8 cellular contexts compared by ENCODE assay signal in the genomic region with DNA sequence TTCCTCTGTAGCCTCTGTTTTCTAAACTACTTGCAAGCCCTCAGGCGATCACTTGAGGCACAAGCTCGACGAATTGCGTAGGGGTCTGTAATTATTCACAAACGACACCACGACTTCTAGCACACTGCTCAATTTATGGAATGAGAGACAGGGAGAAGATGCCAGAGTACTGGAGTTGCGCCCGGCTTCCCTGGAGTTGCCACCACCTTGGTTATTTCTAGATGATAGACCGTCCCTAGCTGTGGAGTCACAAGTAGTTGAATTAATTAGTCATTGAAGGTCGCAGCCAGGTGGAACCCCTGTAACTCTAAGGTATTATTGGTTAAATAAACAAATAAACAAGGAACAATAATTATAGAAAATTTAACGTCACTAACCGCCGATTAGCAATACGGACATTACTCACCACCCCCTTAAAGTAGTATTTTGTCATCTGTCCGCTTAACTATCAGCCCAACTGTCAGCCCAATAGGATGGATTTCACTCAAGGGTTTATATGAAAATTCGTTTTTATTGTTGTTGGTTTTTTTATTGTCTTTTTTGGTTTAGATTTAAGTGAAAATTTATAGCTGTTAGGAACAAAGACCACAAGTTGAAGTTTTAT. TPM values are rescaled to one million over a fixed set of nuclear protein-coding genes. Genes with fewer than 3 reads are reported as not detected.
DNase-seq lines count a peak whose midpoint lies in the region; ATAC-seq and TF ChIP-seq lines count a peak whose summit lies in the region.

No MANE protein-coding gene starts in this region.

- POLR2A ChIA-PET in activated naive CD8-positive, alpha-beta T cell treated with anti-CD3 and anti-CD28 coated beads, Interleukin-2, amount 10 ng/mL, durations not matched to agents 7 days and 5 days (lab: Charles Lee) = interaction anchor here (0.9 to 2.5 kb wide), 15 partner anchors 10 to 869 kb away, joined by 3 to 20 read pairs (median 4); partner anchors contain the start of genes EOMES and SLC4A7

- H3K36me3 Mint-ChIP-seq in activated naive CD8-positive, alpha-beta T cell treated with anti-CD3 and anti-CD28 coated beads, Interleukin-2, amount 10 ng/mL, durations not matched to agents 7 days and 5 days = peaks cover 41% of the 10 kb centered on the region
- H3K36me3 Mint-ChIP-seq in immature natural killer cell = peaks cover 13 to 23% (median 23%) of the 10 kb centered on the region in 3 donors

- ATAC-seq in activated naive CD8-positive, alpha-beta T cell treated with anti-CD3 and anti-CD28 coated beads, Interleukin-2, amount 10 ng/mL, durations not matched to agents 7 days and 5 days (ENCODE audit: low read depth) = no peak
- ATAC-seq in omental fat pad (ENCODE audit: low FRiP score) = no peak

- peak overlapping the region; percentile 91 to 97 for H3K9ac ChIP-seq in stomach smooth muscle (ENCODE audit: low read length in 2 of 2)

- H3K4me1 ChIP-seq in stomach smooth muscle (ENCODE audit: control insufficient read depth, insufficient read depth, low read length) = peaks cover 3% of the 10 kb centered on the region

- H3K4me3 Mint-ChIP-seq in activated naive CD8-positive, alpha-beta T cell treated with anti-CD3 and anti-CD28 coated beads, Interleukin-2, amount 10 ng/mL, durations not matched to agents 7 days and 5 days = peak overlapping the region; percentile 98
- H3K4me3 Mint-ChIP-seq in immature natural killer cell = peak overlapping the region; percentile 94 to 99 (median 96)

- H3K27ac Mint-ChIP-seq in activated naive CD8-positive, alpha-beta T cell treated with anti-CD3 and anti-CD28 coated beads, Interleukin-2, amount 10 ng/mL, durations not matched to agents 7 days and 5 days = peak overlapping the region; percentile 99
- peak overlapping the region; percentile 95 to 99 (median 98) for H3K27ac Mint-ChIP-seq in immature natural killer cell

- DNase-seq in NCI-H524 (lab: John Stamatoyannopoulos, UW) (peak; percentile 81 to 90), NCI-H524 treated with DMSO at 0.1 percent for 48 hours (lab: John Stamatoyannopoulos, UW) (no peak), immature natural killer cell (no peak), omental fat pad (ENCODE audit: low spot score) (no peak), NCI-H128 (lab: John Stamatoyannopoulos, UW; ENCODE audit: unreplicated experiment) (no peak)
- DNase-seq in Jurkat, Clone E6-1 (ENCODE audit: low read depth, low spot score) = no peak
- DNase-seq in activated naive CD8-positive, alpha-beta T cell treated with anti-CD3 and anti-CD28 coated beads, Interleukin-2, amount 10 ng/mL, durations not matched to agents 7 days and 5 days = no peak

- no peak for TF ChIP-seq CTCF in omental fat pad (IDR thresholded peaks at IDR 0.05)

- no peaks in the 10 kb centered on the region for H3K27me3 Mint-ChIP-seq in activated naive CD8-positive, alpha-beta T cell treated with anti-CD3 and anti-CD28 coated beads, Interleukin-2, amount 10 ng/mL, durations not matched to agents 7 days and 5 days
- H3K27me3 Mint-ChIP-seq in immature natural killer cell (ENCODE audit: low read depth in 3 of 3) = peaks cover 12 to 15% (median 15%) of the 10 kb centered on the region in 3 donors

- H3K4me1 Mint-ChIP-seq in activated naive CD8-positive, alpha-beta T cell treated with anti-CD3 and anti-CD28 coated beads, Interleukin-2, amount 10 ng/mL, durations not matched to agents 7 days and 5 days = peaks cover 36% of the 10 kb centered on the region
- H3K4me1 Mint-ChIP-seq in immature natural killer cell = peaks cover 45 to 63% of the 10 kb centered on the region in 2 donors

- H3K36me3 ChIP-seq in stomach smooth muscle (ENCODE audit: control insufficient read depth in 2 of 2, insufficient read depth in 2 of 2, low read length in 2 of 2) = no peaks in the 10 kb centered on the region

- H3K27me3 ChIP-seq in stomach smooth muscle (ENCODE audit: control insufficient read depth in 1 of 2, insufficient read depth in 2 of 2, low read length in 2 of 2) = no peaks in the 10 kb centered on the region

- peak overlapping the region; percentile 76 for H3K4me3 ChIP-seq in Jurkat, Clone E6-1 (ENCODE audit: low read length)
- peak overlapping the region; percentile 86 to 94 for H3K4me3 ChIP-seq in stomach smooth muscle (ENCODE audit: low read length in 2 of 2)

- peaks cover 7% of the 10 kb centered on the region for H3K9me3 Mint-ChIP-seq in activated naive CD8-positive, alpha-beta T cell treated with anti-CD3 and anti-CD28 coated beads, Interleukin-2, amount 10 ng/mL, durations not matched to agents 7 days and 5 days
- peaks cover 8 to 24% (median 20%) of the 10 kb centered on the region in 6 donors for H3K9me3 Mint-ChIP-seq in immature natural killer cell

- peak overlapping the region; percentile 95 for H3K27ac ChIP-seq in stomach smooth muscle (ENCODE audit: low read length)

- no peaks in the 10 kb centered on the region for H3K9me3 ChIP-seq in stomach smooth muscle (ENCODE audit: control insufficient read depth in 2 of 2, low read length in 2 of 2)

RNA-seq across cellular contexts. Expression of gene AZI2, which starts 0.9 kb away (rescaled TPM):
- polyA plus RNA-seq in Jurkat, Clone E6-1 (2012; ENCODE audit: insufficient read depth, insufficient read length) = 63.3 TPM
- 10 to 100 TPM; 55.1 to 59.8 TPM for total RNA-seq in activated naive CD8-positive, alpha-beta T cell treated with anti-CD3 and anti-CD28 coated beads, Interleukin-2, amount 10 ng/mL, durations not matched to agents 7 days and 5 days
- polyA plus RNA-seq in immature natural killer cell = 10 to 100 TPM; 36.7 to 50.6 (median 38.1) TPM
- 100 to 1,000 TPM in 2 of 4 donors, 10 to 100 TPM in 2; 82.0 to 153 (median 114) TPM for total RNA-seq in omental fat pad

RNA-seq across cellular contexts. Expression of gene ZCWPW2, which starts 1.0 kb away (rescaled TPM):
- polyA plus RNA-seq in Jurkat, Clone E6-1 (2012; ENCODE audit: insufficient read depth, insufficient read length) = 0.85 TPM
- total RNA-seq in activated naive CD8-positive, alpha-beta T cell treated with anti-CD3 and anti-CD28 coated beads, Interleukin-2, amount 10 ng/mL, durations not matched to agents 7 days and 5 days = under 1 TPM; 0.25 to 0.79 TPM
- under 1 TPM in 2 of 3 donors, not detected in 1; 0.46 to 0.56 TPM for polyA plus RNA-seq in immature natural killer cell
- total RNA-seq in omental fat pad = under 1 TPM in 2 of 4 donors, not detected in 2; 0.25 to 0.74 TPM

Comparison
In these comparisons a context has a peak if more than half of its experiments do, and no peak if none do; other contexts are left out.
1. DNase-seq: peak in NCI-H524 (2 of 2); none in NCI-H524 treated with DMSO at 0.1 percent for 48 hours (single experiment), Jurkat, Clone E6-1 (single experiment), activated naive CD8-positive, alpha-beta T cell treated with anti-CD3 and anti-CD28 coated beads, Interleukin-2, amount 10 ng/mL, durations not matched to agents 7 days and 5 days (single experiment), immature natural killer cell (0 of 3), omental fat pad (single experiment) and NCI-H128 (single experiment).